Comparison of ENCODE assay signal across 17 cellular contexts in the genomic region with DNA sequence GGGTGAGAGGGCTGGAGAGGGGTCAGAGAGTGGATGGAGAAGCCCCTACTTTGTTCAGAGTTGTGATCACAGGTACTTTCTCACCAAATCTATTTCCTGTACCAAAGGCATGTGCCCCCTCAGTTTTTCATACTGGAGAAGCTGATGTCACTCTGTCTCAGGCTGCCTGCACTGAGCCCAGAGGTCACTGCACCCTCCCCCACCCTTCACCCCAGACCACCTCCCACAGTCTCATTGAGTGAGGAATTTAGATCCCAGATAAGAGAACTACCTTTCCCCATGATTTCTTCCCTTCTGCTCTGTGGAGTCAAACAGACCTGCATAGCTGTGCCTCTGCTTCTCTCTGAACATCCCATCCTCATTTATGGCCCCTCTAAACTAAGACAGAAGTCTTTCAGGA.
DNase-seq lines count a peak whose midpoint lies in the region; ATAC-seq, FAIRE-seq and TF ChIP-seq lines count a peak whose summit lies in the region.
"Had no signal": no experiment of that assay in that cellular context is flagged by ENCODE, and none has a peak within 500 bp of the region (broad histone marks: within the 10 kb centered on the region; RNA-seq: fewer than 3 reads in every experiment).

No MANE protein-coding gene starts in this region.

- peak overlapping the region in 1 of 2 experiments; percentile 44; a peak in 1 of 4 replicates for H3K27ac ChIP-seq in SK-N-SH (ENCODE audit: low read depth in 2 of 2, low read length in 1 of 2)
- no peak overlapping the region for H3K27ac ChIP-seq in endodermal cell (ENCODE audit: low read depth, low read length)
- H3K27ac ChIP-seq in mesendoderm (ENCODE audit: low read depth, low read length) = no peak overlapping the region
- no peak overlapping the region for H3K27ac ChIP-seq in stomach
- H3K27ac ChIP-seq: 22Rv1 had no signal

- intact Hi-C loops in stomach (cut with DNase I; ENCODE audit: low total_unique reads) = no loop called here

- no peak for TF ChIP-seq CTCF in SK-N-SH (IDR thresholded peaks at IDR 0.05)
- no peak for TF ChIP-seq CTCF in endodermal cell (conservative IDR thresholded peaks at IDR 0.05)
- TF ChIP-seq CTCF in stomach (IDR thresholded peaks at IDR 0.05) = no peak

- TF ChIP-seq RAD21 in SK-N-SH (IDR thresholded peaks at IDR 0.05; ENCODE audit: low read length) = no peak

- H3K27me3 ChIP-seq in SK-N-SH (ENCODE audit: insufficient read depth) (no peaks in the 10 kb centered on the region), endodermal cell (ENCODE audit: control insufficient read depth, insufficient read depth, low read length, poor library complexity, severe bottlenecking) (no peaks in the 10 kb centered on the region), mesendoderm (ENCODE audit: insufficient read depth, low read length, poor library complexity) (no peaks in the 10 kb centered on the region), stomach (peaks cover 0 to 19% (median 0%) of the 10 kb centered on the region in 3 donors)

- H2BK5ac ChIP-seq in mesendoderm (ENCODE audit: low read length) = no peak overlapping the region

- H3K4me1 ChIP-seq in SK-N-SH (ENCODE audit: control insufficient read depth in 1 of 2, insufficient read depth in 2 of 2, low read depth in 1 of 2, low read length in 1 of 2) (peaks cover 0 to 12% of the 10 kb centered on the region in 2 experiments; a peak in 2 of 4 replicates), endodermal cell (ENCODE audit: control insufficient read depth, insufficient read depth, low read length) (peaks cover 14% of the 10 kb centered on the region), mesendoderm (ENCODE audit: control insufficient read depth, low read depth, low read length) (peaks cover 6% of the 10 kb centered on the region), stomach (no peaks in the 10 kb centered on the region)

- H3K36me3 Mint-ChIP-seq in endodermal cell (ENCODE audit: low read depth) = no peaks in the 10 kb centered on the region
- H3K36me3 Mint-ChIP-seq: CD14-positive monocyte; CD8-positive, alpha-beta memory T cell had no signal

- no peaks in the 10 kb centered on the region for H4K20me1 ChIP-seq in SK-N-SH (ENCODE audit: insufficient read depth)

- no peaks in the 10 kb centered on the region for H3K9me2 ChIP-seq in SK-N-SH

- H3K56ac ChIP-seq in mesendoderm (ENCODE audit: low read length) = peak overlapping the region; percentile 51

- H3K4me3 Mint-ChIP-seq in endodermal cell = no peak overlapping the region
- H3K4me3 Mint-ChIP-seq: CD14-positive monocyte; CD8-positive, alpha-beta memory T cell; HFFc6 had no signal

- no peak for FAIRE-seq in GM12891 (lab: Jason Lieb, UNC)
- FAIRE-seq: GM12878, HepG2, HTR-8/SVneo had no signal

- H3K23ac ChIP-seq in mesendoderm (ENCODE audit: low read length) = no peak overlapping the region

- no peak overlapping the region for H2AFZ ChIP-seq in SK-N-SH (ENCODE audit: low read depth)

- TF ChIP-seq EP300 in SK-N-SH (IDR thresholded peaks at IDR 0.05; ENCODE audit: borderline replicate concordance in 1 of 2, low read depth in 1 of 2, low read length in 1 of 2) (no peak), stomach (IDR thresholded peaks at IDR 0.05) (no peak)

- POLR2A ChIA-PET in SK-N-SH (lab: Yijun Ruan, JAX) = interaction anchor here (0.5 kb wide), 1 partner anchor 12 kb away, joined by 3 read pairs; no protein-coding TSS in a partner anchor

- DNase-seq in SK-N-SH (peak; percentile 24), endodermal cell (peak; percentile 70), mesendoderm (peak; percentile 89), GM12891 (ENCODE audit: insufficient read length, low spot score) (no peak), stomach (no peak), hepatic stellate cell (ENCODE audit: low spot score) (no peak)
- DNase-seq: CD8-positive, alpha-beta memory T cell; DMS53; GOT3; HCEC 1CT; HFFc6 had no signal

- H3K79me1 ChIP-seq in mesendoderm (ENCODE audit: low read length) = no peaks in the 10 kb centered on the region

- H3K4me3 ChIP-seq in SK-N-SH (ENCODE audit: low read depth in 2 of 2, low read length in 1 of 2) (no peak overlapping the region), endodermal cell (ENCODE audit: low read length) (peak overlapping the region; percentile 59), mesendoderm (ENCODE audit: low read length) (no peak overlapping the region), stomach (no peak overlapping the region)
- H3K4me3 ChIP-seq: GM12878 had no signal

- no peak overlapping the region for H4K5ac ChIP-seq in mesendoderm (ENCODE audit: low read length)

- no peak overlapping the region for H3K4ac ChIP-seq in mesendoderm (ENCODE audit: low read depth, low read length)

- H3K4me2 ChIP-seq in SK-N-SH = no peak overlapping the region
- no peak overlapping the region for H3K4me2 ChIP-seq in mesendoderm (ENCODE audit: low read length)

- H3K4me1 Mint-ChIP-seq in endodermal cell = peaks cover 39% of the 10 kb centered on the region
- H3K4me1 Mint-ChIP-seq: CD14-positive monocyte; CD8-positive, alpha-beta memory T cell had no signal

- H3K27me3 Mint-ChIP-seq in endodermal cell (ENCODE audit: insufficient read depth) = peaks cover 5% of the 10 kb centered on the region

- peak overlapping the region; percentile 24 for H3K27ac Mint-ChIP-seq in endodermal cell
- H3K27ac Mint-ChIP-seq: CD8-positive, alpha-beta memory T cell; HFFc6 had no signal

- H3K36me3 ChIP-seq in SK-N-SH (replicated peaks in 1 of 2; ENCODE audit: control insufficient read depth in 1 of 2, insufficient read depth in 2 of 2, low read length in 1 of 2) = no peaks in the 10 kb centered on the region
- no peaks in the 10 kb centered on the region for H3K36me3 ChIP-seq in endodermal cell (ENCODE audit: control insufficient read depth, insufficient read depth, low read length)
- H3K36me3 ChIP-seq in mesendoderm (ENCODE audit: control insufficient read depth, insufficient read depth, low read length) = no peaks in the 10 kb centered on the region
- no peaks in the 10 kb centered on the region for H3K36me3 ChIP-seq in stomach

- no peak overlapping the region for H2AK5ac ChIP-seq in mesendoderm (ENCODE audit: low read length)

- H3F3A ChIP-seq in SK-N-SH (replicated peaks; ENCODE audit: insufficient read depth) = no peaks in the 10 kb centered on the region

- H2BK15ac ChIP-seq in mesendoderm (replicated peaks; ENCODE audit: low read depth) = no peak overlapping the region

- no peak overlapping the region for H4K8ac ChIP-seq in mesendoderm (ENCODE audit: low read depth, low read length)

- TF ChIP-seq POLR2A in GM12891 (IDR thresholded peaks at IDR 0.05; ENCODE audit: low read depth, low read length) (no peak), stomach (IDR thresholded peaks at IDR 0.05) (no peak)

- peak overlapping the region; percentile 61 for H3K18ac ChIP-seq in mesendoderm (ENCODE audit: low read length)

- CTCF ChIA-PET in SK-N-SH (lab: Yijun Ruan, JAX) = no interaction called here

- no peak overlapping the region for H2BK120ac ChIP-seq in mesendoderm (ENCODE audit: low read depth, low read length)

- H3K9me3 Mint-ChIP-seq in endodermal cell = no peaks in the 10 kb centered on the region

- ATAC-seq in SK-N-SH treated with all-trans-retinoic acid at 6 μM for 48 hours = no peak
- ATAC-seq: GM12878, HepG2 had no signal

- H3K9me3 ChIP-seq in SK-N-SH (no peaks in the 10 kb centered on the region), endodermal cell (ENCODE audit: control insufficient read depth, low read length) (no peaks in the 10 kb centered on the region), stomach (no peaks in the 10 kb centered on the region)

- H3K9ac ChIP-seq in SK-N-SH (no peak overlapping the region), endodermal cell (ENCODE audit: extremely low read depth, low read length, poor library complexity, severe bottlenecking) (no peak overlapping the region), mesendoderm (ENCODE audit: low read length) (no peak overlapping the region)

- H3K79me2 ChIP-seq in SK-N-SH (ENCODE audit: insufficient read depth) (no peaks in the 10 kb centered on the region), mesendoderm (ENCODE audit: control insufficient read depth, insufficient read depth, low read length) (no peaks in the 10 kb centered on the region)

TF ChIP-seq in SK-N-SH, 30 proteins besides CTCF, POLR2A, EP300 and RAD21:
- no peak for TF ChIP-seq RFX5 (IDR thresholded peaks at IDR 0.05; ENCODE audit: low read length)
- no peak for TF ChIP-seq TCF12 (IDR thresholded peaks at IDR 0.05)
- TF ChIP-seq EZH2phosphoT487 (IDR thresholded peaks at IDR 0.05; ENCODE audit: borderline replicate concordance, low read depth) = no peak
- no peak for TF ChIP-seq ELF1 (IDR thresholded peaks at IDR 0.05)

TF ChIP-seq in SK-N-SH treated with all-trans-retinoic acid at 6 μM for 48 hours, 23 proteins besides CTCF, POLR2A, EP300 and RAD21:
- no peak for TF ChIP-seq PPARA (CRISPR knock-in tag; IDR thresholded peaks at IDR 0.05; ENCODE audit: borderline replicate concordance)
TF ChIP-seq in SK-N-SH treated with all-trans-retinoic acid at 6 μM for 48 hours: peak in this region for 0.

TF ChIP-seq in GM12891, 5 proteins besides CTCF, POLR2A, EP300 and RAD21:
- TF ChIP-seq TAF1 (IDR thresholded peaks at IDR 0.05; ENCODE audit: low read depth, low read length) = no peak
TF ChIP-seq in GM12891: peak in this region for 0.

Comparison
In these comparisons a context has a peak if more than half of its experiments do, and no peak if none do; other contexts are left out.
1. DNase-seq: peak in SK-N-SH (single experiment), endodermal cell (single experiment) and mesendoderm (single experiment); none in GM12891 (single experiment), stomach (single experiment) and hepatic stellate cell (single experiment).